Comparison of ENCODE assay signal across 17 cellular contexts in genomic region chr11:83036701-83037100, GRCh38.
"Had no signal": no experiment of that assay in that cellular context is flagged by ENCODE, and none has a peak within 500 bp of the region (broad histone marks: within the 10 kb centered on the region; RNA-seq: fewer than 3 reads in every experiment).

No MANE protein-coding gene starts in this region.

- DNase-seq: activated CD4-positive, alpha-beta T cell treated with anti-CD3 and anti-CD28 coated beads for 48 hours; activated CD8-positive, alpha-beta memory T cell treated with anti-CD3 and anti-CD28 coated beads, Interleukin-2, amount 50 U/mL, for 48 hours; activated gamma-delta T cell; activated naive CD8-positive, alpha-beta T cell treated with anti-CD3 and anti-CD28 coated beads, Interleukin-2, amount 10 ng/mL, durations not matched to agents 7 days and 5 days; activated T-cell treated with anti-CD3 and anti-CD28 coated beads, Interleukin-2, amount 50 U/mL, for 72 hours; aorta; cerebellar nuclear complex; dermis blood vessel endothelial cell; left colon; mucosa of descending colon; naive thymus-derived CD8-positive, alpha-beta T cell; posterior cingulate gyrus; stomach; T-helper 1 cell; T1000 had no signal

- H3K27me3 ChIP-seq: right atrium auricular region, stomach had no signal

- H3K9me3 ChIP-seq: mucosa of descending colon, right atrium auricular region, stomach, thoracic aorta had no signal

- H3K4me3 ChIP-seq: mucosa of descending colon, right atrium auricular region, stomach, thoracic aorta had no signal

- ATAC-seq: activated T-cell treated with anti-CD3 and anti-CD28 coated beads, Interleukin-2, amount 50 U/mL, for 72 hours; left colon; mucosa of descending colon had no signal

- H3K4me3 Mint-ChIP-seq: activated naive CD8-positive, alpha-beta T cell treated with anti-CD3 and anti-CD28 coated beads, Interleukin-2, amount 10 ng/mL, durations not matched to agents 7 days and 5 days; activated T-cell treated with anti-CD3 and anti-CD28 coated beads, Interleukin-2, amount 50 U/mL, for 72 hours had no signal

- H3K27me3 Mint-ChIP-seq: activated naive CD8-positive, alpha-beta T cell treated with anti-CD3 and anti-CD28 coated beads, Interleukin-2, amount 10 ng/mL, durations not matched to agents 7 days and 5 days; naive thymus-derived CD8-positive, alpha-beta T cell had no signal

- H3K9me3 Mint-ChIP-seq: naive thymus-derived CD8-positive, alpha-beta T cell had no signal

- H3K27ac Mint-ChIP-seq: activated naive CD8-positive, alpha-beta T cell treated with anti-CD3 and anti-CD28 coated beads, Interleukin-2, amount 10 ng/mL, durations not matched to agents 7 days and 5 days; activated T-cell treated with anti-CD3 and anti-CD28 coated beads, Interleukin-2, amount 50 U/mL, for 72 hours had no signal

- H3K36me3 ChIP-seq: right atrium auricular region, stomach, thoracic aorta had no signal
